20 cellular contexts compared by ENCODE assay signal in the genomic region with DNA sequence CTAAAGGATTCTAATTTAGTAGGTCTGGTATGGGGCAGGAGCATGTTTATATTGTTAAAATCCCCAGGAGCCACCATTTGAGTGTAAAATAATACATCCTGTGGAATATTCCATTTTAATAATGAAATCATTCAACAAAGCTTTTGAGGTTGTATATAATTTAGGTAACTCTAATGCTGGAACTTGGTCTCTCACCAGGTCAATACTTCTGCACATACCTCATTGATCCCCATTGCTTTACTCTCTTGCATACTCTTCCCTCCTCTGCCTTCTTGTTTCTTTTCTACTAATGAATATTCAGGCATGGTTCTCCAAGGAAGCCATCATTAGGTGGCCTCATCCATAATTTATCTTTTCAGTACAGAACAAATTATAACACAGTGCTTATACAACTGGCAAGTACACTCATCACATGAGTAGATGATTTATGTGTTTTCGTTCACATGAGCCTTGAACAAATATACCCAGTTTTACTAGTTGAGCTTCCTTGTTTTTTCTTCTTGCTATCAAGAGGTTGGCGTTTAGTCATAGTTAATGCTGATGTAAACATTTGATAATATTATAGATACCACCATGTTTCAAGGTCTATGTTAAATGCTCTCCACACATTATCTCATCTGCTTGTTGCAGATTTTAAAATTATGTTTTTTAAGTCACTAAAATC. TPM values are rescaled to one million over a fixed set of nuclear protein-coding genes. Genes with fewer than 3 reads are reported as not detected.
DNase-seq lines count a peak whose midpoint lies in the region; ATAC-seq, FAIRE-seq and TF ChIP-seq lines count a peak whose summit lies in the region.
"Had no signal": no experiment of that assay in that cellular context is flagged by ENCODE, and none has a peak within 500 bp of the region (broad histone marks: within the 10 kb centered on the region; RNA-seq: fewer than 3 reads in every experiment).

No MANE protein-coding gene starts in this region.

- H3K4me3 ChIP-seq in GM12878 (no peak overlapping the region), mucosa of descending colon (no peak overlapping the region)
- H3K4me3 ChIP-seq: lung, skin epidermis, suprapubic skin had no signal

- POLR2A ChIA-PET in GM12878 (lab: Charles Lee), result interaction anchor here (0.6 to 0.7 kb wide), 3 partner anchors 9 to 40 kb away, joined by 3 to 5 read pairs (median 4); no protein-coding TSS in a partner anchor

- WGBS in GM12878 (ENCODE audit: insufficient coverage, insufficient replicate concordance, low lambda C conversion rate, missing lambda C conversion rate), result 98% methylated on average over 2 of the region's 2 CpGs

- H3K4me1 ChIP-seq in GM12878 (ENCODE audit: control insufficient read depth, insufficient read depth, low read length) (peaks cover 7% of the 10 kb centered on the region), mucosa of descending colon (ENCODE audit: low read depth) (no peaks in the 10 kb centered on the region)
- H3K4me1 ChIP-seq: parathyroid adenoma, suprapubic skin had no signal

- H3K9me3 ChIP-seq in GM12878 (replicated peaks; ENCODE audit: control insufficient read depth, insufficient read depth, low read length) (no peaks in the 10 kb centered on the region; the same call in 1 of the 3 replicates), mucosa of descending colon (no peaks in the 10 kb centered on the region)
- H3K9me3 ChIP-seq: suprapubic skin had no signal

- no peak for TF ChIP-seq RAD21 in GM12878 (IDR thresholded peaks at IDR 0.05; ENCODE audit: insufficient read depth, low read depth, low read length)

- in situ Hi-C loops in GM12878 (cut with MboI), result no loop called here

- no peak for TF ChIP-seq POLR2A in GM12878 (IDR thresholded peaks at IDR 0.05; ENCODE audit: low read depth, low read length)

- no peak overlapping the region for H2AFZ ChIP-seq in GM12878 (ENCODE audit: control insufficient read depth, low read depth, low read length)
- H2AFZ ChIP-seq: parathyroid adenoma had no signal

- H3K27me3 ChIP-seq in GM12878 (replicated peaks in 1 of 2; ENCODE audit: control insufficient read depth in 2 of 2, insufficient read depth in 2 of 2, low read length in 1 of 2), result no peaks in the 10 kb centered on the region
- H3K27me3 ChIP-seq: suprapubic skin had no signal

- H4K20me1 ChIP-seq in GM12878 (ENCODE audit: control insufficient read depth, insufficient read depth), result no peaks in the 10 kb centered on the region

- peak; percentile 5; the same call in 1 of the 3 replicates for ATAC-seq in GM12878
- peak; percentile 85 for ATAC-seq in mucosa of descending colon
- ATAC-seq in HG02870 (IDR thresholded peaks at IDR 0.05; ENCODE audit: unreplicated experiment), result no peak
- ATAC-seq: Panc1 had no signal

- TF ChIP-seq EP300 in GM12878 (IDR thresholded peaks at IDR 0.05; ENCODE audit: borderline replicate concordance in 1 of 2, control insufficient read depth in 1 of 2, low read depth in 2 of 2, low read length in 2 of 2), result no peak

- H3K9ac ChIP-seq in GM12878 (ENCODE audit: control insufficient read depth, insufficient read depth, low read length), result no peak overlapping the region
- H3K9ac ChIP-seq: parathyroid adenoma had no signal

- H3K36me3 ChIP-seq in GM12878 (ENCODE audit: control insufficient read depth in 2 of 2, insufficient read depth in 2 of 2, low read length in 1 of 2) (no peaks in the 10 kb centered on the region), mucosa of descending colon (ENCODE audit: low read depth) (no peaks in the 10 kb centered on the region)
- H3K36me3 ChIP-seq: suprapubic skin had no signal

- FAIRE-seq in GM12878 (lab: Jason Lieb, UNC), result no peak
- FAIRE-seq: GM12891 had no signal

- RAD21 ChIA-PET in GM12878 (lab: Charles Lee; ENCODE audit: unreplicated experiment), result interaction anchor here (1.2 kb wide), 1 partner anchor 9 kb away, joined by 3 read pairs; no protein-coding TSS in a partner anchor

- intact Hi-C loops in GM12878 (cut with micrococcal nuclease; ENCODE audit: unreplicated experiment) (loop anchor here (2.0 kb wide), 1 partner anchor 514 kb away; no protein-coding TSS in a partner anchor), mucosa of descending colon (cut with DNase I, micrococcal nuclease) (no loop called here)

- H3K4me2 ChIP-seq in GM12878 (ENCODE audit: control insufficient read depth, insufficient read depth), result no peak overlapping the region; the same call in none of the 2 replicates

- CTCF ChIA-PET in GM12878 (lab: Yijun Ruan, JAX), result interaction anchor here (0.8 to 2.0 kb wide), 9 partner anchors 8 to 88 kb away, joined by 3 to 12 read pairs (median 5); no protein-coding TSS in a partner anchor

- H3K27ac ChIP-seq in GM12878 (ENCODE audit: control insufficient read depth, insufficient read depth), result no peak overlapping the region
- H3K27ac ChIP-seq: parathyroid adenoma, skin epidermis, suprapubic skin had no signal

- TF ChIP-seq CTCF in GM12878 (IDR thresholded peaks at IDR 0.05 in 2 of 3, conservative IDR thresholded peaks at IDR 0.05 in 1 of 3; ENCODE audit: control insufficient read depth in 2 of 3, extremely low read depth in 1 of 3, insufficient read depth in 1 of 3, low read depth in 3 of 3, low read length in 3 of 3) (no peak), mucosa of descending colon (IDR thresholded peaks at IDR 0.05) (no peak)

- peak; percentile 99 for DNase-seq in DMS53 treated with DMSO at 0.1 percent for 48 hours (lab: John Stamatoyannopoulos, UW; ENCODE audit: unreplicated experiment)
- peak in 2 of 3 experiments; percentile 50 to 87 for DNase-seq in NCI-H1417 (lab: John Stamatoyannopoulos, UW)
- DNase-seq in GM12878 (ENCODE audit: low read depth, low spot score), result no peak
- DNase-seq in mucosa of descending colon, result no peak
- no peak for DNase-seq in RKO (ENCODE audit: low spot score)
- DNase-seq in NCI-H1694 (lab: John Stamatoyannopoulos, UW), result no peak
- DNase-seq in NCI-H1105 treated with DMSO at 0.1 percent for 48 hours (lab: John Stamatoyannopoulos, UW), result no peak
- DNase-seq: activated naive CD4-positive, alpha-beta T cell treated with anti-CD3 and anti-CD28 coated beads, Interleukin-2, amount 10 ng/mL, durations not matched to agents 7 days and 5 days; activated T-cell treated with anti-CD3 and anti-CD28 coated beads for 4 hours; cortex of kidney; GDM1; NCI-H2029; NCI-H526 treated with DMSO at 0.1 percent for 48 hours had no signal

- SMC1A ChIA-PET in GM12878 (lab: Charles Lee; ENCODE audit: uncharacterized antibody, unreplicated experiment), result interaction anchor here (0.6 to 2.1 kb wide), 9 partner anchors 8 to 291 kb away, joined by 3 to 14 read pairs (median 3); no protein-coding TSS in a partner anchor

- H3K79me2 ChIP-seq in GM12878 (ENCODE audit: control insufficient read depth, insufficient read depth, low read length), result peaks cover 60% of the 10 kb centered on the region
- H3K79me2 ChIP-seq: parathyroid adenoma had no signal

- no TSS peak for BruUV-seq in GM12878 (replicated peaks; lab: Mats Ljungman, UMichigan)

TF ChIP-seq in GM12878, 131 proteins besides CTCF, POLR2A, EP300 and RAD21 (continues in another document):
- TF ChIP-seq ZSCAN29 (IDR thresholded peaks at IDR 0.05) (no peak), IKZF1 (conservative IDR thresholded peaks at IDR 0.05) (no peak), PAX8 (IDR thresholded peaks at IDR 0.05) (no peak), NFYA (IDR thresholded peaks at IDR 0.05; ENCODE audit: borderline replicate concordance, low read depth, low read length) (no peak), RELA (IDR thresholded peaks at IDR 0.05; ENCODE audit: borderline replicate concordance, partially characterized antibody) (no peak), CHD2 (IDR thresholded peaks at IDR 0.05; ENCODE audit: borderline replicate concordance, low read depth, low read length) (no peak), MEF2A (IDR thresholded peaks at IDR 0.05; ENCODE audit: insufficient read depth, low read depth, low read length) (no peak)
- TF ChIP-seq, protein P1, sequence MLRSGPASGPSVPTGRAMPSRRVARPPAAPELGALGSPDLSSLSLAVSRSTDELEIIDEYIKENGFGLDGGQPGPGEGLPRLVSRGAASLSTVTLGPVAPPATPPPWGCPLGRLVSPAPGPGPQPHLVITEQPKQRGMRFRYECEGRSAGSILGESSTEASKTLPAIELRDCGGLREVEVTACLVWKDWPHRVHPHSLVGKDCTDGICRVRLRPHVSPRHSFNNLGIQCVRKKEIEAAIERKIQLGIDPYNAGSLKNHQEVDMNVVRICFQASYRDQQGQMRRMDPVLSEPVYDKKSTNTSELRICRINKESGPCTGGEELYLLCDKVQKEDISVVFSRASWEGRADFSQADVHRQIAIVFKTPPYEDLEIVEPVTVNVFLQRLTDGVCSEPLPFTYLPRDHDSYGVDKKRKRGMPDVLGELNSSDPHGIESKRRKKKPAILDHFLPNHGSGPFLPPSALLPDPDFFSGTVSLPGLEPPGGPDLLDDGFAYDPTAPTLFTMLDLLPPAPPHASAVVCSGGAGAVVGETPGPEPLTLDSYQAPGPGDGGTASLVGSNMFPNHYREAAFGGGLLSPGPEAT (IDR thresholded peaks at IDR 0.05; ENCODE audit: low read depth), result no peak
- TF ChIP-seq, protein P2, sequence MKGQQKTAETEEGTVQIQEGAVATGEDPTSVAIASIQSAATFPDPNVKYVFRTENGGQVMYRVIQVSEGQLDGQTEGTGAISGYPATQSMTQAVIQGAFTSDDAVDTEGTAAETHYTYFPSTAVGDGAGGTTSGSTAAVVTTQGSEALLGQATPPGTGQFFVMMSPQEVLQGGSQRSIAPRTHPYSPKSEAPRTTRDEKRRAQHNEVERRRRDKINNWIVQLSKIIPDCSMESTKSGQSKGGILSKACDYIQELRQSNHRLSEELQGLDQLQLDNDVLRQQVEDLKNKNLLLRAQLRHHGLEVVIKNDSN (IDR thresholded peaks at IDR 0.05; ENCODE audit: borderline replicate concordance, extremely low read length, insufficient read depth, low read depth, low read length), result no peak

RNA-seq across cellular contexts. Expression of a gene that starts 7.2 kb away (rescaled TPM):
- total RNA-seq in GM12878 (2013; cell fraction: nucleolus; rRNA removed), result 57.8 and 72.9 TPM in 2 replicates
- total RNA-seq in GM12878 (2014; rRNA removed) (10.7 and 15.0 TPM in 2 replicates), GM12878 (2014; rRNA removed; fragmentation: Illumina TruSeq; extraction: Trizol) (23.2 and 24.7 TPM in 2 replicates), GM12878 (2021) (45.3 and 53.5 TPM in 2 replicates), mucosa of descending colon (10 to 100 TPM in 1 of 3 donors, 1 to 10 TPM in 2; 5.0 to 15.1 (median 7.2) TPM)
- polyA plus RNA-seq in GM12878 (2011; ENCODE audit: low read depth), result 6.3 TPM
- polyA plus RNA-seq in GM12878 (2011; rRNA removed) (19.3 and 26.6 TPM in 2 replicates), GM12878 (2014; fragmentation: Illumina TruSeq; extraction: Trizol) (27.2 and 39.6 TPM in 2 replicates), GM12878 (2014; fragmentation: Nextera tagmentation; extraction: Ambion mirVana) (10 to 100 TPM; 15.2 to 21.6 TPM), GM12878 (2014; rRNA removed) (17.5 and 18.6 TPM in 2 replicates), GM12878 (2016; fragmentation: Nextera tagmentation; extraction: Ambion mirVana) (10 to 100 TPM; 19.6 to 20.6 TPM)
- 4.4 and 5.7 TPM in 2 replicates for polyA plus RNA-seq in GM12878 (2011; cell fraction: cytosol; rRNA removed)
- polyA plus RNA-seq in GM12878 (2011; cell fraction: nucleus; rRNA removed), result 7.4 and 9.8 TPM in 2 replicates
- 12.1 and 14.5 TPM in 2 replicates for polyA plus RNA-seq in GM12878 (2012)
- polyA minus RNA-seq in GM12878 (2011; rRNA and poly(A)+ RNA removed), result 17.8 and 40.1 TPM in 2 replicates
- polyA minus RNA-seq in GM12878 (2011; cell fraction: cytosol; rRNA and poly(A)+ RNA removed), result 14.4 and 21.5 TPM in 2 replicates
- 9.4 and 21.9 TPM in 2 replicates for polyA minus RNA-seq in GM12878 (2011; cell fraction: nucleus; rRNA and poly(A)+ RNA removed)

Comparison
In these comparisons a context has a peak if more than half of its experiments do, and no peak if none do; other contexts are left out.
1. DNase-seq: peak in DMS53 treated with DMSO at 0.1 percent for 48 hours (single experiment) and NCI-H1417 (2 of 3); none in GM12878 (single experiment), mucosa of descending colon (0 of 3), RKO (single experiment), NCI-H1694 (single experiment) and NCI-H1105 treated with DMSO at 0.1 percent for 48 hours (single experiment).